10 cellular contexts compared by ENCODE assay signal in the genomic region with DNA sequence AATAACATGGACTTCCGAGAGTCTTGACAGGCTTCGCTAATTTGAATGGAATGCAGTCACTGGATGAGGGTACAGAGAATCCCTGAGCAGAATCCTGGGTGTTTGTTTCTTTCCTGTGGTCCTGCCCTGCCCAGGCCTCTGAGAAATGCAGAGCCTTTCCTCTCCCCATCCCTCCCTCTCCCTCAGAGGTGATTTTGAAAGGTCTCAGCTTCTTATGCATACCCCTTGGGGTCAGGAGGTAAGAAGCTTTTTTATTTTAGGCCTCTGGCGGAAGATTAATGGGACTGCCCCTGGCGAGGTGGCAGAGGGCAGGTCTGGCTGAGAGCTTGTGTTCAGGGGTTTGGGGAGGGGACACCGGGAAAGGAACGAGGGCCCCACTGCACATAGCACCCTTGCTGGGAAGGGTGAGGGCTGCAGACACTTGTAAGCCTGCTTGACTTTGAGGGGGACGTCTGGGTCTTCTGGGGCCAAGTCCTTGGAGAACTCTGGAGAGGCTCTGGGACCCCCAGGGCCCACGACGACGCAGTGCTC.
A peak's percentile ranks its signal among the peaks of the same experiment; 100 is the strongest.
DNase-seq lines count a peak whose midpoint lies in the region; ATAC-seq, FAIRE-seq and TF ChIP-seq lines count a peak whose summit lies in the region.
"Had no signal": no experiment of that assay in that cellular context is flagged by ENCODE, and none has a peak within 500 bp of the region (broad histone marks: within the 10 kb centered on the region; RNA-seq: fewer than 3 reads in every experiment).

No MANE protein-coding gene starts in this region.

- peaks cover 0 to 6% (median 6%) of the 10 kb centered on the region in 3 donors for H3K4me1 ChIP-seq in pancreas

- FAIRE-seq in pancreas (lab: Jason Lieb, UNC), result no peak

- H3K27me3 ChIP-seq in pancreas, result no peaks in the 10 kb centered on the region

- peak overlapping the region; percentile 43 to 81 (median 64) for H3K27ac ChIP-seq in pancreas

- intact Hi-C loops in pancreas (cut with DNase I), result no loop called here

- ATAC-seq in pancreas (peak in 1 of 4 donors; percentile 7), HG03095 (IDR thresholded peaks at IDR 0.05; ENCODE audit: unreplicated experiment) (no peak)

- no peaks in the 10 kb centered on the region for H3K36me3 ChIP-seq in pancreas

- TF ChIP-seq CTCF in WI38 (IDR thresholded peaks at IDR 0.05; ENCODE audit: low read depth, low read length) (no peak), pancreas (IDR thresholded peaks at IDR 0.05) (no peak)

- H3K4me3 ChIP-seq in WI38 (ENCODE audit: low read depth, low read length) (peak overlapping the region; percentile 9), pancreas (no peak overlapping the region)

- DNase-seq in A172 (ENCODE audit: low spot score) (peak; percentile 54), glomerular visceral epithelial cell (ENCODE audit: extremely low spot score) (peak; percentile 28), pancreas (peak in 1 of 6 donors; percentile 22), NOMO-1 (lab: John Stamatoyannopoulos, UW; ENCODE audit: unreplicated experiment in 2 of 2) (no peak), NCI-H1694 treated with DMSO at 0.1 percent for 48 hours (lab: John Stamatoyannopoulos, UW) (no peak), SK-N-DZ (ENCODE audit: low spot score) (no peak)
- DNase-seq: effector CD4-positive, alpha-beta T cell; NCI-H187 treated with DMSO at 0.1 percent for 48 hours had no signal

- no peaks in the 10 kb centered on the region for H3K9me3 ChIP-seq in pancreas

- 72 to 78% methylated on average over 10 of the region's 10 CpGs for WGBS in pancreas, 2 donors

Comparison
In these comparisons a context has a peak if more than half of its experiments do, and no peak if none do; other contexts are left out.
1. DNase-seq: peak in A172 (single experiment) and glomerular visceral epithelial cell (single experiment); none in NOMO-1 (0 of 2), NCI-H1694 treated with DMSO at 0.1 percent for 48 hours (single experiment) and SK-N-DZ (single experiment).